1 cellular context compared by ENCODE assay signal in genomic region chr2:36966370-36967235, GRCh38.
TF ChIP-seq lines count a peak whose summit lies in the region.

Gene STRN, minus strand, starts transcription at chr2:36966536. Its CDS starts 73 bp downstream, at chr2:36966463.

TF ChIP-seq in HepG2, 621 proteins besides CTCF, POLR2A, EP300 and RAD21 (continued from another document and continues in another):
- TF ChIP-seq ZXDC (CRISPR knock-in tag; IDR thresholded peaks at IDR 0.05) (no peak; the same call in 1 of the 2 replicates), EED (CRISPR knock-in tag; IDR thresholded peaks at IDR 0.05) (peak; percentile 91; the same call in 1 of the 2 replicates), PRMT3 (CRISPR knock-in tag; IDR thresholded peaks at IDR 0.05; ENCODE audit: borderline replicate concordance, low read depth) (peak; percentile 89), MIER2 (CRISPR knock-in tag; IDR thresholded peaks at IDR 0.05) (no peak), YEATS4 (CRISPR knock-in tag; IDR thresholded peaks at IDR 0.05; ENCODE audit: borderline replicate concordance) (peak; percentile 61), ZSCAN25 (CRISPR knock-in tag; IDR thresholded peaks at IDR 0.05) (peak; percentile 86), NRL (CRISPR knock-in tag; IDR thresholded peaks at IDR 0.05; ENCODE audit: borderline replicate concordance) (peak; percentile 94), AGO1 (IDR thresholded peaks at IDR 0.05; ENCODE audit: low read depth, low read length, poor library complexity, severe bottlenecking) (no peak), GLI4 (CRISPR knock-in tag; IDR thresholded peaks at IDR 0.05; ENCODE audit: borderline replicate concordance) (peak; percentile 61; the same call in 1 of the 2 replicates), FOSL2 (CRISPR knock-in tag; IDR thresholded peaks at IDR 0.05) (peak; percentile 28; the same call in 1 of the 2 replicates), ZNF441 (CRISPR knock-in tag; IDR thresholded peaks at IDR 0.05; ENCODE audit: borderline replicate concordance) (no peak), NFE2L1 (CRISPR knock-in tag; IDR thresholded peaks at IDR 0.05; ENCODE audit: borderline replicate concordance) (0 out of 2 replicates have a peak, but pooled peaks have one; percentile 35), ZBED4 (CRISPR knock-in tag; IDR thresholded peaks at IDR 0.05; ENCODE audit: borderline replicate concordance) (peak; percentile 99), ZNF232 (CRISPR knock-in tag; IDR thresholded peaks at IDR 0.05; ENCODE audit: borderline replicate concordance) (peak; percentile 89; the same call in 1 of the 2 replicates), ZNF138 (CRISPR knock-in tag; IDR thresholded peaks at IDR 0.05; ENCODE audit: low read depth) (0 out of 2 replicates have a peak, but pooled peaks have one; percentile 56), ZNF891 (CRISPR knock-in tag; IDR thresholded peaks at IDR 0.05) (peak; percentile 78), SNAI1 (CRISPR knock-in tag; IDR thresholded peaks at IDR 0.05; ENCODE audit: borderline replicate concordance) (0 out of 2 replicates have a peak, but pooled peaks have one; percentile 8), ZFY (CRISPR knock-in tag; IDR thresholded peaks at IDR 0.05) (peak; percentile 89), HOXA5 (CRISPR knock-in tag; IDR thresholded peaks at IDR 0.05) (peak; percentile 14; the same call in 1 of the 2 replicates), ZNF772 (CRISPR knock-in tag; IDR thresholded peaks at IDR 0.05) (peak; percentile 93), MIXL1 (CRISPR knock-in tag; IDR thresholded peaks at IDR 0.05) (no peak), THYN1 (CRISPR knock-in tag; IDR thresholded peaks at IDR 0.05; ENCODE audit: borderline replicate concordance, low read depth) (no peak), FOXK2 (IDR thresholded peaks at IDR 0.05) (peak; percentile 42; the same call in 1 of the 2 replicates), SP1 (IDR thresholded peaks at IDR 0.05) (no peak), SP1 (CRISPR knock-in tag; IDR thresholded peaks at IDR 0.05) (peak; percentile 78), SMAD3 (CRISPR knock-in tag; IDR thresholded peaks at IDR 0.05) (0 out of 2 replicates have a peak, but pooled peaks have one; percentile 21), ZMAT3 (CRISPR knock-in tag; conservative IDR thresholded peaks at IDR 0.05) (peak; percentile 86), AHR (CRISPR knock-in tag; IDR thresholded peaks at IDR 0.05) (peak; percentile 72), HDAC2 (CRISPR knock-in tag; IDR thresholded peaks at IDR 0.05) (peak; percentile 55), ZNF383 (CRISPR knock-in tag; IDR thresholded peaks at IDR 0.05; ENCODE audit: borderline replicate concordance) (no peak), ZNF362 (CRISPR knock-in tag; IDR thresholded peaks at IDR 0.05; ENCODE audit: borderline replicate concordance) (no peak), BRF2 (CRISPR knock-in tag; IDR thresholded peaks at IDR 0.05) (0 out of 2 replicates have a peak, but pooled peaks have one; percentile 33), ZBTB20 (CRISPR knock-in tag; IDR thresholded peaks at IDR 0.05; ENCODE audit: borderline replicate concordance, low read depth) (peak; percentile 41; the same call in 1 of the 2 replicates), RXRA (CRISPR knock-in tag; IDR thresholded peaks at IDR 0.05) (no peak), ZBTB7A (CRISPR knock-in tag; IDR thresholded peaks at IDR 0.05) (no peak; the same call in 1 of the 2 replicates), DMAP1 (CRISPR knock-in tag; IDR thresholded peaks at IDR 0.05) (peak; percentile 59), ZBTB34 (CRISPR knock-in tag; IDR thresholded peaks at IDR 0.05) (0 out of 2 replicates have a peak, but pooled peaks have one; percentile 11), ZFP91 (CRISPR knock-in tag; IDR thresholded peaks at IDR 0.05; ENCODE audit: borderline replicate concordance) (peak; percentile 78), BRD4 (CRISPR knock-in tag; IDR thresholded peaks at IDR 0.05) (peak; percentile 49; the same call in 1 of the 2 replicates), ATF3 (CRISPR knock-in tag; IDR thresholded peaks at IDR 0.05) (no peak; the same call in 1 of the 2 replicates), DZIP1 (CRISPR knock-in tag; IDR thresholded peaks at IDR 0.05) (peak; percentile 68; the same call in 1 of the 2 replicates), ZIK1 (CRISPR knock-in tag; IDR thresholded peaks at IDR 0.05; ENCODE audit: borderline replicate concordance, low read depth) (0 out of 2 replicates have a peak, but pooled peaks have one; percentile 39), NR1H2 (CRISPR knock-in tag; IDR thresholded peaks at IDR 0.05; ENCODE audit: borderline replicate concordance, low read depth) (no peak), ZUFSP (CRISPR knock-in tag; IDR thresholded peaks at IDR 0.05; ENCODE audit: borderline replicate concordance) (no peak), MBNL3 (CRISPR knock-in tag; conservative IDR thresholded peaks at IDR 0.05) (no peak), PHB2 (IDR thresholded peaks at IDR 0.05; ENCODE audit: partially characterized antibody) (no peak)
